34 cellular contexts compared by ENCODE assay signal in the genomic region with DNA sequence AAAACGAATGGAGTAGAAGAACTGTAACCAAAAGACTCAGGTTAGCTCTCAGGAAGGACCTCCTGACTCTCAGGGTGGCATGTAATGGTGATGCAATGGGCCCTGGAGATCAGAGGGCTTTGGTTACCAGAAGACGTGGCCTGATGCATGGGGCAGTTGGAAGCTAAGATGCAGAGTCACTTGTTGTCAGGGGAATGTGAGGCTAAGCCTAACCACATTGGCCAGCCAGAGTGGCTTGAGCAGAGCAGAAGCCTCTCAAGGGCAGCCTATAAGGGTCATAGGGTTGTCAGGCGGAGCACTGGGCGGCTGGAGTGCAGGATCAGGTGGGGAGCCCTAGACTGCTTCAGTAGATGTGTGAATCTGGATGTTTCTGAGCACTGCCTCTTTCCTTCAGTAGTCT. TPM values are rescaled to one million over a fixed set of nuclear protein-coding genes. Genes with fewer than 3 reads are reported as not detected.
"Had no signal": no experiment of that assay in that cellular context is flagged by ENCODE, and none has a peak within 500 bp of the region (broad histone marks: within the 10 kb centered on the region; RNA-seq: fewer than 3 reads in every experiment).

No MANE protein-coding gene starts in this region.

- H3K36me3 Mint-ChIP-seq: activated CD4-positive, alpha-beta memory T cell treated with anti-CD3 and anti-CD28 coated beads for 36 hours; naive thymus-derived CD4-positive, alpha-beta T cell; stimulated activated memory B cell treated with anti-CD40 and anti-IgM and Interleukin-4, amounts not matched to agents 10 μg/mL and 1 μg/mL and 100 μg/mL, for 72 hours; type B pancreatic cell had no signal

- FAIRE-seq: keratinocyte had no signal

- H3K27ac ChIP-seq: gastroesophageal sphincter, hepatocyte, parathyroid adenoma, psoas muscle, uterus had no signal

- H3K27ac Mint-ChIP-seq: activated CD4-positive, alpha-beta memory T cell treated with anti-CD3 and anti-CD28 coated beads for 36 hours; activated naive CD4-positive, alpha-beta T cell treated with anti-CD3 and anti-CD28 coated beads for 36 hours; activated T-helper 1 cell treated with anti-CD3 and anti-CD28 coated beads, Interleukin-12 subunit alpha, Interleukin-12 subunit beta, Interleukin-2, Interleukin-4 antibody, amounts not matched to agents 30 ng/mL and 10 ng/mL and 1 ng/mL, durations not matched to agents 14 hours and 24 hours and 36 hours; effector memory CD8-positive, alpha-beta T cell; naive thymus-derived CD4-positive, alpha-beta T cell; stimulated activated memory B cell treated with anti-CD40 and anti-IgM and Interleukin-4, amounts not matched to agents 10 μg/mL and 1 μg/mL and 100 μg/mL, for 72 hours; stimulated activated naive CD8-positive, alpha-beta T cell treated with anti-CD3 and anti-CD28 coated beads, Interleukin-15, amount 100 ng/mL, for 72 hours; type B pancreatic cell had no signal

- H3K4me3 Mint-ChIP-seq: activated CD4-positive, alpha-beta memory T cell treated with anti-CD3 and anti-CD28 coated beads for 36 hours; activated naive CD4-positive, alpha-beta T cell treated with anti-CD3 and anti-CD28 coated beads for 36 hours; activated T-helper 1 cell treated with anti-CD3 and anti-CD28 coated beads, Interleukin-12 subunit alpha, Interleukin-12 subunit beta, Interleukin-2, Interleukin-4 antibody, amounts not matched to agents 30 ng/mL and 10 ng/mL and 1 ng/mL, durations not matched to agents 14 hours and 24 hours and 36 hours; effector memory CD8-positive, alpha-beta T cell; naive thymus-derived CD4-positive, alpha-beta T cell; neural crest cell; stimulated activated memory B cell treated with anti-CD40 and anti-IgM and Interleukin-4, amounts not matched to agents 10 μg/mL and 1 μg/mL and 100 μg/mL, for 72 hours; stimulated activated naive CD8-positive, alpha-beta T cell treated with anti-CD3 and anti-CD28 coated beads, Interleukin-15, amount 100 ng/mL, for 72 hours; type B pancreatic cell had no signal

- H3K27me3 Mint-ChIP-seq: activated CD4-positive, alpha-beta memory T cell treated with anti-CD3 and anti-CD28 coated beads for 36 hours; stimulated activated memory B cell treated with anti-CD40 and anti-IgM and Interleukin-4, amounts not matched to agents 10 μg/mL and 1 μg/mL and 100 μg/mL, for 72 hours; stimulated activated naive CD8-positive, alpha-beta T cell treated with anti-CD3 and anti-CD28 coated beads, Interleukin-15, amount 100 ng/mL, for 72 hours; type B pancreatic cell had no signal

- DNase-seq: activated CD4-positive, alpha-beta memory T cell treated with anti-CD3 and anti-CD28 coated beads for 36 hours; activated CD4-positive, alpha-beta T cell treated with anti-CD3 and anti-CD28 coated beads for 48 hours; activated CD8-positive, alpha-beta memory T cell treated with anti-CD3 and anti-CD28 coated beads, Interleukin-2, amount 50 U/mL, for 4 hours; activated effector memory CD4-positive, alpha-beta T cell treated with anti-CD3 and anti-CD28 coated beads, Interleukin-2, amount 50 U/mL, for 16 hours; activated naive CD4-positive, alpha-beta T cell treated with anti-CD3 and anti-CD28 coated beads for 36 hours; activated T-cell treated with anti-CD3 and anti-CD28 coated beads, Interleukin-2, amount 50 U/mL, for 1 hour; amygdala; caudate nucleus; cortex of kidney; effector memory CD8-positive, alpha-beta T cell; erythroblast; left cardiac atrium; mammary epithelial cell; naive thymus-derived CD4-positive, alpha-beta T cell; occipital lobe; psoas muscle; stimulated activated CD4-positive, alpha-beta T cell treated with anti-CD3 and anti-CD28 coated beads, Interleukin-1b, Interleukin-23, amount 100 ng/mL, for 48 hours; stimulated activated CD4-positive, alpha-beta T cell treated with anti-CD3 and anti-CD28 coated beads, Interleukin-4, amount 100 ng/mL, for 4 hours; stimulated activated CD8-positive, alpha-beta memory T cell treated with anti-CD3 and anti-CD28 coated beads, Interleukin-4, amount 100 ng/mL, for 48 hours; stimulated activated naive CD8-positive, alpha-beta T cell treated with anti-CD3 and anti-CD28 coated beads, Interleukin-15, amount 100 ng/mL, for 72 hours; substantia nigra; T-helper 9 cell; uterus; WERI-Rb-1 had no signal

- H3K27me3 ChIP-seq: gastroesophageal sphincter, hepatocyte, uterus had no signal

- H3K4me1 Mint-ChIP-seq: naive thymus-derived CD4-positive, alpha-beta T cell; neural crest cell; stimulated activated memory B cell treated with anti-CD40 and anti-IgM and Interleukin-4, amounts not matched to agents 10 μg/mL and 1 μg/mL and 100 μg/mL, for 72 hours; stimulated activated naive CD8-positive, alpha-beta T cell treated with anti-CD3 and anti-CD28 coated beads, Interleukin-15, amount 100 ng/mL, for 72 hours had no signal

- H3K36me3 ChIP-seq: gastroesophageal sphincter, uterus, WERI-Rb-1 had no signal

- H3K79me2 ChIP-seq: hepatocyte, parathyroid adenoma had no signal

- ATAC-seq: activated CD4-positive, CD25-positive, alpha-beta regulatory T cell treated with anti-CD3 and anti-CD28 coated beads, Interleukin-2, amount 50 U/mL, for 24 hours; effector memory CD8-positive, alpha-beta T cell; gastroesophageal sphincter; left cardiac atrium; naive thymus-derived CD4-positive, alpha-beta T cell; psoas muscle; stimulated activated memory B cell treated with anti-CD40 and anti-IgM and Interleukin-4, amounts not matched to agents 10 μg/mL and 1 μg/mL and 100 μg/mL, for 72 hours; stimulated activated naive CD8-positive, alpha-beta T cell treated with anti-CD3 and anti-CD28 coated beads, Interleukin-15, amount 100 ng/mL, for 72 hours had no signal

- H3K9me3 Mint-ChIP-seq: activated CD4-positive, alpha-beta memory T cell treated with anti-CD3 and anti-CD28 coated beads for 36 hours; activated naive CD4-positive, alpha-beta T cell treated with anti-CD3 and anti-CD28 coated beads for 36 hours; activated T-helper 1 cell treated with anti-CD3 and anti-CD28 coated beads, Interleukin-12 subunit alpha, Interleukin-12 subunit beta, Interleukin-2, Interleukin-4 antibody, amounts not matched to agents 30 ng/mL and 10 ng/mL and 1 ng/mL, durations not matched to agents 14 hours and 24 hours and 36 hours; effector memory CD8-positive, alpha-beta T cell; naive thymus-derived CD4-positive, alpha-beta T cell; stimulated activated naive CD8-positive, alpha-beta T cell treated with anti-CD3 and anti-CD28 coated beads, Interleukin-15, amount 100 ng/mL, for 72 hours; type B pancreatic cell had no signal

- H2AFZ ChIP-seq: hepatocyte, parathyroid adenoma had no signal

- H3K9me3 ChIP-seq: gastroesophageal sphincter, psoas muscle, uterus had no signal

- H3K9ac ChIP-seq: parathyroid adenoma had no signal

- H3K4me2 ChIP-seq: hepatocyte, smooth muscle cell had no signal

- H3K4me3 ChIP-seq: gastroesophageal sphincter, hepatocyte, psoas muscle, smooth muscle cell, uterus had no signal

- H3K4me1 ChIP-seq: parathyroid adenoma, psoas muscle, uterus had no signal

RNA-seq across cellular contexts. Expression of a gene that starts 5.9 kb away (rescaled TPM):
- polyA plus RNA-seq: hepatocyte had no signal
